Comparison of ENCODE assay signal across 8 cellular contexts in the genomic region with DNA sequence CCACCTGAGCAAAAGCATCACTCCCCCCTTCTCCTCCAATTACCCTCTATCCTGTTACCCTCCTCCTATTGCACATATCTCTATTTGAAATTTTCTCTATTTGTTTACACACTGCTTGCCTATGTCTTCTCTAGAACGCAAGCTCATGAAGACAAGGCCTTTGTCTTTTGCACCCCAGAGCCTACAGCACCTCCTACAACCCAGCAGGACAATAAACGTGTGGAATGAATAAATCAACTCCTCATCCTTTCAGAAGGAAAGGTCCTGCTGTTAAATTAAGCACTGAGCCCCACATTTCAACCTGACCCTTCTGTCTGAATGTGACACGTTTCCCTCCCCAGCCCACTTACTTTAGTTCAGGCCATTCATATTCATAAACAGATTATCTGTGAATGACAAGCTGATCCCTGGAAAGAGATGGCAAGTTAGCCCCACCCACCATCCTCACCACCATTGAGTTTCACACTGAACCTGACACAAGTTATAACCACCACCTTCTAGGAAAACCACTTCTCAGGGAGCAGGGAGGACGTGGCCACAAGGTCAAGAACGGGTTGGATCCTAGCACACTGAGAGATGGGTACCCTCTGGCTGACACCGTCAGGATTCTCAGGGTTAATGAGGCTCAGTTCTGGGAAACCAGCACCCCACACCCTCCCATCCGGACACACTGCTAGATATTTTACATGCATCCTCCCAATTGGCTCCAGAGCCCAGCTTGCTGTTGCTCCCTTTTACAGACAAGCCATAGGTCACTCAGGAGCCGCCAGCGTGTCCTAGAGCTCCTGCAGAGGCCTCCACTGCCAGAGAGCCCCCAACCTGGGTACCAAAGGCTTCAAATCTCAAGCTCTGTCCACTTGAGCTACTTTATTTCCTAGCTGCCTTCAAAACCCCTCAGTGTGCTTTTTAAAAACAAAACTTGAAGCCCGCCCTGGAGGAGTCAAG. TPM values are rescaled to one million over a fixed set of nuclear protein-coding genes. Genes with fewer than 3 reads are reported as not detected.
A peak's percentile ranks its signal among the peaks of the same experiment; 100 is the strongest.
DNase-seq lines count a peak whose midpoint lies in the region; ATAC-seq and TF ChIP-seq lines count a peak whose summit lies in the region.

No MANE protein-coding gene starts in this region.

- H3K27me3 Mint-ChIP-seq in chondrocyte (ENCODE audit: low read depth): no peaks in the 10 kb centered on the region

- peak; percentile 10 for ATAC-seq in GM18511 (IDR thresholded peaks at IDR 0.05; ENCODE audit: unreplicated experiment)
- no peak for ATAC-seq in HG02870 (IDR thresholded peaks at IDR 0.05; ENCODE audit: unreplicated experiment)

- H3K36me3 ChIP-seq in subcutaneous abdominal adipose tissue (ENCODE audit: control insufficient read depth in 5 of 5, insufficient read depth in 5 of 5, low read length in 5 of 5): no peaks in the 10 kb centered on the region

- no peak for TF ChIP-seq CTCF in chondrocyte (IDR thresholded peaks at IDR 0.05)

- no peaks in the 10 kb centered on the region for H3K9me3 ChIP-seq in subcutaneous abdominal adipose tissue (ENCODE audit: control insufficient read depth in 5 of 5, low read length in 5 of 5)

- H3K4me1 ChIP-seq in subcutaneous abdominal adipose tissue (ENCODE audit: control insufficient read depth in 5 of 5, insufficient read depth in 5 of 5, low read length in 5 of 5): peaks cover 4 to 32% (median 24%) of the 10 kb centered on the region in 5 donors

- H3K9me3 Mint-ChIP-seq in chondrocyte (ENCODE audit: low read depth): no peaks in the 10 kb centered on the region

- H3K27me3 ChIP-seq in layer of hippocampus (ENCODE audit: control insufficient read depth, insufficient read depth, low read length): no peaks in the 10 kb centered on the region
- no peaks in the 10 kb centered on the region for H3K27me3 ChIP-seq in subcutaneous abdominal adipose tissue (ENCODE audit: control insufficient read depth in 5 of 5, insufficient read depth in 4 of 5, low read length in 5 of 5)

- H3K4me3 ChIP-seq in subcutaneous abdominal adipose tissue (ENCODE audit: low read depth in 1 of 5, low read length in 5 of 5): peak overlapping the region in 4 of 5 donors; percentile 68 to 82 (median 72)

- peak; percentile 27 for DNase-seq in AG08396 (ENCODE audit: low spot score)
- DNase-seq in NCI-H82 (lab: John Stamatoyannopoulos, UW): peak; percentile 73
- DNase-seq in chondrocyte (ENCODE audit: low spot score): no peak
- no peak for DNase-seq in foreskin melanocyte

- peaks cover 29% of the 10 kb centered on the region for H3K4me1 Mint-ChIP-seq in chondrocyte (ENCODE audit: low read depth)

- H3K9ac ChIP-seq in subcutaneous abdominal adipose tissue (ENCODE audit: low read length in 5 of 5): peak overlapping the region in 4 of 5 donors; percentile 42 to 81 (median 62)

- H3K27ac Mint-ChIP-seq in chondrocyte (ENCODE audit: unreplicated experiment): peak overlapping the region; percentile 61

- H3K4me3 Mint-ChIP-seq in chondrocyte (ENCODE audit: unreplicated experiment): peak overlapping the region; percentile 69

- no peaks in the 10 kb centered on the region for H3K36me3 Mint-ChIP-seq in chondrocyte (ENCODE audit: low read depth)

- H3K27ac ChIP-seq in layer of hippocampus (ENCODE audit: low read depth, low read length) (peak overlapping the region; percentile 92), subcutaneous abdominal adipose tissue (ENCODE audit: low read depth, low read length) (no peak overlapping the region)

RNA-seq across cellular contexts. Expression of gene PRTFDC1, which starts 0.9 kb away (rescaled TPM):
- total RNA-seq in chondrocyte: 5.9 to 13.1 TPM (median 10.1 TPM) in 3 replicates

Comparison
In these comparisons a context has a peak if more than half of its experiments do, and no peak if none do; other contexts are left out.
1. DNase-seq: peak in AG08396 (single experiment) and NCI-H82 (single experiment); none in chondrocyte (single experiment) and foreskin melanocyte (single experiment).